Comparison of ENCODE assay signal across 25 cellular contexts in the genomic region with DNA sequence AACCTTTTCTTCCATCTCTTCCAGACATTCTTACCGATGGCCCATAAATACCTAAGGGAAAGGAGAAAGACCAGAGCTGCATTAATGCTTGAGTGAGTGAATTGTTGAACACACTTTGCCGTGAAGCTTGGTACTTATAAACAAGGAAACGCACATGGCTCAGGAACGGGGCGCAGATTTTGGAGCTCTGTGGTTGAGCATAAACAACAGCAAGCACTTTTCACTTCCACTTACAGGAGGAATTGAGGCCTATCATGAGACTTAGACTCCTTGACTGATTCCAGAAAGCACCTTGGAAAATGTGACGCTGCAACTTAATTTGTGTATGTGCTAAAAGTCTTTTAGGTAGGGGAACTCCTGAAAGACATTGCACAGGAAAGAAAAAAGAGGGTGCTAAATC.
"Had no signal": no experiment of that assay in that cellular context is flagged by ENCODE, and none has a peak within 500 bp of the region (broad histone marks: within the 10 kb centered on the region; RNA-seq: fewer than 3 reads in every experiment).

No MANE protein-coding gene starts in this region.

- H3K9me3 ChIP-seq: gastrocnemius medialis, mucosa of descending colon, neutrophil, psoas muscle, sigmoid colon, stomach, thyroid gland had no signal

- FAIRE-seq: endometrium, kidney had no signal

- H3K36me3 ChIP-seq: gastrocnemius medialis, neutrophil, sigmoid colon, stomach, thyroid gland had no signal

- DNase-seq: cortex of kidney; effector memory CD8-positive, alpha-beta T cell; foreskin fibroblast; gastrocnemius medialis; head of caudate nucleus; kidney; mesenchymal stem cell; mucosa of descending colon; naive B cell; posterior cingulate gyrus; psoas muscle; right cardiac atrium; sigmoid colon; stimulated activated CD4-positive, alpha-beta T cell treated with anti-CD3 and anti-CD28 coated beads, Interleukin-2, amount 100 ng/mL, for 24 hours; stimulated activated CD4-positive, alpha-beta T cell treated with anti-CD3 and anti-CD28 coated beads, Interleukin-4, amount 100 ng/mL, for 24 hours; stimulated activated naive CD4-positive, alpha-beta T cell treated with Interleukin-2 at 50 U/mL for 16 hours; stomach; trophoblast cell had no signal

- H3K4me3 ChIP-seq: gastrocnemius medialis, lung, mucosa of descending colon, psoas muscle, sigmoid colon, stomach, thyroid gland had no signal

- H3K27me3 ChIP-seq: gastrocnemius medialis, neutrophil, sigmoid colon, stomach, thyroid gland had no signal

- H3K4me1 ChIP-seq: gastrocnemius medialis, psoas muscle, sigmoid colon, stomach had no signal

- ATAC-seq: effector memory CD8-positive, alpha-beta T cell; gastrocnemius medialis; left lobe of liver; mucosa of descending colon; natural killer cell treated with Interleukin-12 subunit alpha and Interleukin-12 subunit beta and Interleukin-15 and Interleukin-18, amount 100 ng/mL, for 72 hours; psoas muscle; right cardiac atrium; stimulated activated effector memory CD8-positive, alpha-beta T cell treated with anti-CD3 and anti-CD28 coated beads, Interleukin-12 subunit alpha, Interleukin-12 subunit beta, amount 100 ng/mL, for 72 hours had no signal

- H3K27ac ChIP-seq: gastrocnemius medialis, neutrophil, psoas muscle, sigmoid colon, stomach, thyroid gland had no signal
